In genomic region chr2:120371969-120372625, GRCh38 we compare ENCODE assay signal across 28 cellular contexts. TPM values are rescaled to one million over a fixed set of nuclear protein-coding genes. Genes with fewer than 3 reads are reported as not detected.
"Had no signal": no experiment of that assay in that cellular context is flagged by ENCODE, and none has a peak within 500 bp of the region (broad histone marks: within the 10 kb centered on the region; RNA-seq: fewer than 3 reads in every experiment).

No MANE protein-coding gene starts in this region.

- H3K27ac Mint-ChIP-seq: activated CD4-positive, alpha-beta memory T cell treated with anti-CD3 and anti-CD28 coated beads for 36 hours; activated T-helper 1 cell treated with anti-CD3 and anti-CD28 coated beads, Interleukin-12 subunit alpha, Interleukin-12 subunit beta, Interleukin-2, Interleukin-4 antibody, amounts not matched to agents 30 ng/mL and 10 ng/mL and 1 ng/mL, durations not matched to agents 14 hours and 24 hours and 36 hours; naive B cell; stimulated activated naive B cell treated with anti-CD40 and anti-IgM and Interleukin-4, amounts not matched to agents 10 μg/mL and 1 μg/mL and 100 μg/mL, for 72 hours had no signal

- H3K27me3 Mint-ChIP-seq: activated CD4-positive, alpha-beta memory T cell treated with anti-CD3 and anti-CD28 coated beads for 36 hours had no signal

- H3K4me1 ChIP-seq: body of pancreas, sigmoid colon, transverse colon, uterus had no signal

- H3K4me3 Mint-ChIP-seq: activated CD4-positive, alpha-beta memory T cell treated with anti-CD3 and anti-CD28 coated beads for 36 hours; activated T-helper 1 cell treated with anti-CD3 and anti-CD28 coated beads, Interleukin-12 subunit alpha, Interleukin-12 subunit beta, Interleukin-2, Interleukin-4 antibody, amounts not matched to agents 30 ng/mL and 10 ng/mL and 1 ng/mL, durations not matched to agents 14 hours and 24 hours and 36 hours; naive B cell; stimulated activated naive B cell treated with anti-CD40 and anti-IgM and Interleukin-4, amounts not matched to agents 10 μg/mL and 1 μg/mL and 100 μg/mL, for 72 hours had no signal

- H3K4me1 Mint-ChIP-seq: naive B cell; stimulated activated naive B cell treated with anti-CD40 and anti-IgM and Interleukin-4, amounts not matched to agents 10 μg/mL and 1 μg/mL and 100 μg/mL, for 72 hours had no signal

- H3K36me3 Mint-ChIP-seq: activated CD4-positive, alpha-beta memory T cell treated with anti-CD3 and anti-CD28 coated beads for 36 hours; naive B cell; stimulated activated naive B cell treated with anti-CD40 and anti-IgM and Interleukin-4, amounts not matched to agents 10 μg/mL and 1 μg/mL and 100 μg/mL, for 72 hours had no signal

- H3K27ac ChIP-seq: body of pancreas, sigmoid colon, transverse colon, uterus had no signal

- ATAC-seq: left cardiac atrium; stimulated activated naive B cell treated with anti-CD40 and anti-IgM and Interleukin-4, amounts not matched to agents 10 μg/mL and 1 μg/mL and 100 μg/mL, for 72 hours had no signal

- H3K36me3 ChIP-seq: sigmoid colon, transverse colon, uterus had no signal

- H3K27me3 ChIP-seq: body of pancreas, sigmoid colon, transverse colon, uterus had no signal

- H3K4me3 ChIP-seq: body of pancreas, lung, sigmoid colon, smooth muscle cell, transverse colon, uterus had no signal

- DNase-seq: activated CD4-positive, alpha-beta memory T cell treated with anti-CD3 and anti-CD28 coated beads for 36 hours; activated CD4-positive, alpha-beta T cell treated with anti-CD3 and anti-CD28 coated beads for 4 hours; activated CD4-positive, CD25-positive, alpha-beta regulatory T cell; activated gamma-delta T cell; activated naive CD4-positive, alpha-beta T cell treated with anti-CD3 and anti-CD28 coated beads, Interleukin-2, amount 50 U/mL, for 16 hours; anterior cingulate cortex; body of pancreas; caudate nucleus; dermis blood vessel endothelial cell; effector CD8-positive, alpha-beta T cell; erythroblast; foreskin fibroblast; left cardiac atrium; naive B cell; occipital lobe; retina; sigmoid colon; stimulated activated CD4-positive, alpha-beta T cell treated with anti-CD3 and anti-CD28 coated beads, Interleukin-15, amount 100 ng/mL, for 24 hours; stimulated activated naive B cell treated with anti-CD40 and anti-IgM and Interleukin-4, amounts not matched to agents 10 μg/mL and 1 μg/mL and 100 μg/mL, for 72 hours; T1000; transverse colon; uterus had no signal

- H3K9me3 ChIP-seq: body of pancreas, sigmoid colon, transverse colon, uterus had no signal

- H3K9me3 Mint-ChIP-seq: activated CD4-positive, alpha-beta memory T cell treated with anti-CD3 and anti-CD28 coated beads for 36 hours; activated T-helper 1 cell treated with anti-CD3 and anti-CD28 coated beads, Interleukin-12 subunit alpha, Interleukin-12 subunit beta, Interleukin-2, Interleukin-4 antibody, amounts not matched to agents 30 ng/mL and 10 ng/mL and 1 ng/mL, durations not matched to agents 14 hours and 24 hours and 36 hours; stimulated activated naive B cell treated with anti-CD40 and anti-IgM and Interleukin-4, amounts not matched to agents 10 μg/mL and 1 μg/mL and 100 μg/mL, for 72 hours had no signal

RNA-seq across cellular contexts. Expression of gene INHBB, which starts 26.2 kb away (rescaled TPM):
- total RNA-seq: activated CD4-positive, alpha-beta memory T cell treated with anti-CD3 and anti-CD28 coated beads for 36 hours; activated T-helper 1 cell treated with anti-CD3 and anti-CD28 coated beads, Interleukin-12 subunit alpha, Interleukin-12 subunit beta, Interleukin-2, Interleukin-4 antibody, amounts not matched to agents 30 ng/mL and 10 ng/mL and 1 ng/mL, durations not matched to agents 14 hours and 24 hours and 36 hours; fibroblast of lung; T-helper 1 cell treated with Interleukin-12 subunit alpha and Interleukin-12 subunit beta and Interleukin-4 antibody, amounts not matched to agents 30 ng/mL and 1 ng/mL, for 36 hours had no signal
- polyA plus RNA-seq: neural cell had no signal
